Comparison of ENCODE assay signal across 9 cellular contexts in genomic region chr12:53743277-53744129, GRCh38. TPM values are rescaled to one million over a fixed set of nuclear protein-coding genes. Genes with fewer than 3 reads are reported as not detected.
DNase-seq lines count a peak whose midpoint lies in the region; ATAC-seq lines count a peak whose summit lies in the region.
"Had no signal": no experiment of that assay in that cellular context is flagged by ENCODE, and none has a peak within 500 bp of the region (broad histone marks: within the 10 kb centered on the region; RNA-seq: fewer than 3 reads in every experiment).

No MANE protein-coding gene starts in this region.

- H4K5ac ChIP-seq in mesendoderm (ENCODE audit: low read length), result no peak overlapping the region

- no peak overlapping the region for H2BK120ac ChIP-seq in mesendoderm (ENCODE audit: low read depth, low read length)

- H3K27me3 Mint-ChIP-seq in stimulated activated naive B cell treated with anti-CD40 and anti-IgM and Interleukin-4, amounts not matched to agents 10 μg/mL and 1 μg/mL and 100 μg/mL, for 72 hours, result peaks cover 53 to 56% of the 10 kb centered on the region in 2 donors

- H3K4me2 ChIP-seq in mesendoderm (ENCODE audit: low read length), result no peak overlapping the region

- WGBS in mesendoderm (ENCODE audit: extremely low coverage, insufficient coverage, low lambda C conversion rate), result no CpG with 5 or more reads among the region's 15 CpGs

- ATAC-seq in HG02642 (IDR thresholded peaks at IDR 0.05; ENCODE audit: poor library complexity, unreplicated experiment) (peak; percentile 52), HG03571 (IDR thresholded peaks at IDR 0.05; ENCODE audit: unreplicated experiment) (no peak)
- peak; percentile 70 for ATAC-seq in stimulated activated naive B cell treated with anti-CD40 and anti-IgM and Interleukin-4, amounts not matched to agents 10 μg/mL and 1 μg/mL and 100 μg/mL, for 72 hours (replicated peaks)

- H3K56ac ChIP-seq in mesendoderm (ENCODE audit: low read length), result no peak overlapping the region

- no peak overlapping the region for H3K23ac ChIP-seq in mesendoderm (ENCODE audit: low read length)

- H3K36me3 ChIP-seq in mesendoderm (ENCODE audit: control insufficient read depth, insufficient read depth, low read length), result no peaks in the 10 kb centered on the region
- H3K36me3 ChIP-seq: SJSA1 had no signal

- H3K4me3 ChIP-seq in mesendoderm (ENCODE audit: low read length), result no peak overlapping the region
- H3K4me3 ChIP-seq: SJSA1 had no signal

- no peak overlapping the region for H2BK5ac ChIP-seq in mesendoderm (ENCODE audit: low read length)

- peaks cover 28% of the 10 kb centered on the region for H3K27me3 ChIP-seq in mesendoderm (ENCODE audit: insufficient read depth, low read length, poor library complexity)

- no peak overlapping the region for H2BK15ac ChIP-seq in mesendoderm (replicated peaks; ENCODE audit: low read depth)

- H3K36me3 Mint-ChIP-seq in stimulated activated naive B cell treated with anti-CD40 and anti-IgM and Interleukin-4, amounts not matched to agents 10 μg/mL and 1 μg/mL and 100 μg/mL, for 72 hours, result no peaks in the 10 kb centered on the region

- H4K8ac ChIP-seq in mesendoderm (ENCODE audit: low read depth, low read length), result no peak overlapping the region

- no peaks in the 10 kb centered on the region for H3K4me1 ChIP-seq in mesendoderm (ENCODE audit: control insufficient read depth, low read depth, low read length)
- H3K4me1 ChIP-seq: SJSA1 had no signal

- H3K27ac Mint-ChIP-seq in stimulated activated naive B cell treated with anti-CD40 and anti-IgM and Interleukin-4, amounts not matched to agents 10 μg/mL and 1 μg/mL and 100 μg/mL, for 72 hours, result no peak overlapping the region

- H3K79me1 ChIP-seq in mesendoderm (ENCODE audit: low read length), result no peaks in the 10 kb centered on the region

- no peak overlapping the region for H3K27ac ChIP-seq in mesendoderm (ENCODE audit: low read depth, low read length)
- H3K27ac ChIP-seq: SJSA1 had no signal

- H3K79me2 ChIP-seq in mesendoderm (ENCODE audit: control insufficient read depth, insufficient read depth, low read length), result no peaks in the 10 kb centered on the region

- H3K9me3 Mint-ChIP-seq in stimulated activated naive B cell treated with anti-CD40 and anti-IgM and Interleukin-4, amounts not matched to agents 10 μg/mL and 1 μg/mL and 100 μg/mL, for 72 hours, result no peaks in the 10 kb centered on the region

- H2AK5ac ChIP-seq in mesendoderm (ENCODE audit: low read length), result no peak overlapping the region

- peak; percentile 73 for DNase-seq in COLO829 (ENCODE audit: low spot score)
- DNase-seq in NCI-H526 treated with DMSO at 0.1 percent for 48 hours (lab: John Stamatoyannopoulos, UW), result peak; percentile 7
- peak; percentile 46 for DNase-seq in activated CD4-positive, alpha-beta T cell treated with anti-CD3 and anti-CD28 coated beads, Interleukin-2, amount 50 U/mL, for 4 hours
- DNase-seq in effector CD8-positive, alpha-beta T cell (lab: John Stamatoyannopoulos, UW), result peak; percentile 51
- peak; percentile 76 for DNase-seq in mesendoderm
- peak; percentile 51 for DNase-seq in stimulated activated naive B cell treated with anti-CD40 and anti-IgM and Interleukin-4, amounts not matched to agents 10 μg/mL and 1 μg/mL and 100 μg/mL, for 72 hours

- no peak overlapping the region for H3K9ac ChIP-seq in mesendoderm (ENCODE audit: low read length)

- peaks cover 22 to 30% of the 10 kb centered on the region in 2 donors for H3K4me1 Mint-ChIP-seq in stimulated activated naive B cell treated with anti-CD40 and anti-IgM and Interleukin-4, amounts not matched to agents 10 μg/mL and 1 μg/mL and 100 μg/mL, for 72 hours

- peak overlapping the region; percentile 63 to 75 for H3K4me3 Mint-ChIP-seq in stimulated activated naive B cell treated with anti-CD40 and anti-IgM and Interleukin-4, amounts not matched to agents 10 μg/mL and 1 μg/mL and 100 μg/mL, for 72 hours

- H3K18ac ChIP-seq in mesendoderm (ENCODE audit: low read length), result no peak overlapping the region

- no peak overlapping the region for H3K4ac ChIP-seq in mesendoderm (ENCODE audit: low read depth, low read length)

RNA-seq across cellular contexts. Expression of gene CISTR, which starts 8.3 kb away (rescaled TPM):
- not detected for polyA plus RNA-seq in mesendoderm (2013, experiment 1 of 2)
- 0.11 TPM for polyA plus RNA-seq in mesendoderm (2013, experiment 2 of 2)

RNA-seq across cellular contexts. Expression of gene CALCOCO1, which starts 16.3 kb away (rescaled TPM):
- 8.5 TPM for polyA plus RNA-seq in mesendoderm (2013, experiment 1 of 2)
- polyA plus RNA-seq in mesendoderm (2013, experiment 2 of 2), result 8.9 TPM

Comparison
In these comparisons a context has a peak if more than half of its experiments do, and no peak if none do; other contexts are left out.
1. DNase-seq: peak in every context shown above with its lines; median percentile 76 in mesendoderm; 73 in COLO829; 51 in effector CD8-positive, alpha-beta T cell; 51 in stimulated activated naive B cell treated with anti-CD40 and anti-IgM and Interleukin-4, amounts not matched to agents 10 μg/mL and 1 μg/mL and 100 μg/mL, for 72 hours; 46 in activated CD4-positive, alpha-beta T cell treated with anti-CD3 and anti-CD28 coated beads, Interleukin-2, amount 50 U/mL, for 4 hours; 7 in NCI-H526 treated with DMSO at 0.1 percent for 48 hours.